In genomic region chr6:16336056-16336810, GRCh38 we compare ENCODE assay signal across 1 cellular context.
TF ChIP-seq lines count a peak whose summit lies in the region.

No MANE protein-coding gene starts in this region.

TF ChIP-seq in H1, 55 proteins besides CTCF, POLR2A, EP300 and RAD21:
- TF ChIP-seq SP2 (IDR thresholded peaks at IDR 0.05; ENCODE audit: low read length) (no peak), CBX8 (IDR thresholded peaks at IDR 0.05; ENCODE audit: borderline replicate concordance, low read depth, low read length) (no peak), HDAC2 (IDR thresholded peaks at IDR 0.05; ENCODE audit: borderline replicate concordance in 1 of 2, low read depth in 2 of 2, low read length in 2 of 2) (no peak), FOSL1 (IDR thresholded peaks at IDR 0.05; ENCODE audit: insufficient read depth, low read depth, low read length) (no peak), BACH1 (IDR thresholded peaks at IDR 0.05; ENCODE audit: low read length) (no peak), SP4 (IDR thresholded peaks at IDR 0.05; ENCODE audit: low read length) (no peak), BCL11A (IDR thresholded peaks at IDR 0.05; ENCODE audit: low read depth in 2 of 2, low read length in 2 of 2) (no peak), KDM1A (IDR thresholded peaks at IDR 0.05; ENCODE audit: borderline replicate concordance, low read length) (no peak)
